Comparison of ENCODE assay signal across 11 cellular contexts in genomic region chr20:44584103-44584690, GRCh38. TPM values are rescaled to one million over a fixed set of nuclear protein-coding genes. Genes with fewer than 3 reads are reported as not detected.
DNase-seq lines count a peak whose midpoint lies in the region; ATAC-seq and TF ChIP-seq lines count a peak whose summit lies in the region.
"Had no signal": no experiment of that assay in that cellular context is flagged by ENCODE, and none has a peak within 500 bp of the region (broad histone marks: within the 10 kb centered on the region; RNA-seq: fewer than 3 reads in every experiment).

No MANE protein-coding gene starts in this region.

- H3K4me3 Mint-ChIP-seq in endothelial cell (ENCODE audit: unreplicated experiment) (peak overlapping the region; percentile 93), nephron (peak overlapping the region in 2 of 3 experiments; percentile 83), natural killer cell (no peak overlapping the region)
- H3K4me3 Mint-ChIP-seq: neural crest cell had no signal

- ATAC-seq in left ventricle myocardium superior (peak; percentile 6), Right ventricle myocardium superior (ENCODE audit: poor library complexity) (no peak), natural killer cell (no peak)

- peaks cover 77% of the 10 kb centered on the region for H3K4me1 Mint-ChIP-seq in endothelial cell (ENCODE audit: unreplicated experiment)
- peaks cover 73% of the 10 kb centered on the region for H3K4me1 Mint-ChIP-seq in nephron
- H3K4me1 Mint-ChIP-seq in natural killer cell: peaks cover 32 to 35% of the 10 kb centered on the region in 2 donors

- H3K27ac Mint-ChIP-seq in endothelial cell (ENCODE audit: unreplicated experiment) (peak overlapping the region; percentile 45), nephron (peak overlapping the region; percentile 95 to 98 (median 95)), natural killer cell (no peak overlapping the region)

- H3K36me3 Mint-ChIP-seq in endothelial cell (ENCODE audit: low read depth, unreplicated experiment): peaks cover 20% of the 10 kb centered on the region
- H3K36me3 Mint-ChIP-seq in nephron (ENCODE audit: low read depth): no peaks in the 10 kb centered on the region
- no peaks in the 10 kb centered on the region for H3K36me3 Mint-ChIP-seq in natural killer cell

- H3K9me3 Mint-ChIP-seq in endothelial cell (ENCODE audit: unreplicated experiment): no peaks in the 10 kb centered on the region
- no peaks in the 10 kb centered on the region for H3K9me3 Mint-ChIP-seq in nephron
- no peaks in the 10 kb centered on the region for H3K9me3 Mint-ChIP-seq in natural killer cell
- H3K9me3 Mint-ChIP-seq: neural crest cell had no signal

- TF ChIP-seq CTCF in endothelial cell (IDR thresholded peaks at IDR 0.05; ENCODE audit: unreplicated experiment) (no peak), nephron (IDR thresholded peaks at IDR 0.05; ENCODE audit: unreplicated experiment in 3 of 3) (no peak), natural killer cell (IDR thresholded peaks at IDR 0.05) (no peak)

- intact Hi-C loops in left ventricle myocardium superior (cut with micrococcal nuclease) (no loop called here), Right ventricle myocardium superior (cut with DNase I) (no loop called here), natural killer cell (cut with micrococcal nuclease) (loop anchor here (2.0 kb wide), 1 partner anchor 61 kb away; no protein-coding TSS in a partner anchor)

- DNase-seq in left ventricle myocardium superior: no peak
- no peak for DNase-seq in Right ventricle myocardium superior
- DNase-seq in endothelial cell (ENCODE audit: low spot score): no peak
- DNase-seq in HuH-7.5 (ENCODE audit: low spot score): no peak
- no peak for DNase-seq in natural killer cell
- DNase-seq in NCI-H187 treated with DMSO at 0.1 percent for 48 hours (lab: John Stamatoyannopoulos, UW): no peak
- DNase-seq in NCI-H1694 (lab: John Stamatoyannopoulos, UW): no peak
- DNase-seq: NCI-H226, RPMI8226 had no signal

- H3K27me3 Mint-ChIP-seq in endothelial cell (ENCODE audit: unreplicated experiment): peaks cover 2% of the 10 kb centered on the region
- H3K27me3 Mint-ChIP-seq in nephron (ENCODE audit: low read depth): no peaks in the 10 kb centered on the region
- H3K27me3 Mint-ChIP-seq in natural killer cell (ENCODE audit: low read depth in 2 of 2): no peaks in the 10 kb centered on the region

RNA-seq across cellular contexts. Expression of gene PKIG, which starts 1.8 kb away (rescaled TPM):
- total RNA-seq in left ventricle myocardium superior: 195 TPM
- total RNA-seq in Right ventricle myocardium superior: 180 TPM
- 184 TPM for total RNA-seq in endothelial cell (ENCODE audit: unreplicated experiment)
- total RNA-seq in natural killer cell: 1 to 10 TPM in 2 of 3 donors, under 1 TPM in 1; 0.82 to 1.5 (median 1.5) TPM

Comparison
In these comparisons a context has a peak if more than half of its experiments do, and no peak if none do; other contexts are left out.
1. H3K27ac Mint-ChIP-seq: peak in endothelial cell (single experiment) and nephron (3 of 3); none in natural killer cell (0 of 2).
2. RNA of gene PKIG, which starts 1.8 kb away (total RNA-seq): 195 TPM in left ventricle myocardium superior (single experiment), 184 TPM in endothelial cell (single experiment) and 180 TPM in Right ventricle myocardium superior (single experiment); 0.82 to 1.5 TPM in natural killer cell; every median in the first group is over 10 times any median in the second.